ENCODE assay signal across 24 cellular contexts in genomic region chr10:13401142-13401541, GRCh38.
"Had no signal": no experiment of that assay in that cellular context is flagged by ENCODE, and none has a peak within 500 bp of the region (broad histone marks: within the 10 kb centered on the region; RNA-seq: fewer than 3 reads in every experiment).

No MANE protein-coding gene starts in this region.

- H3K27ac ChIP-seq: left lung, ovary, right atrium auricular region, right lobe of liver, suprapubic skin, thoracic aorta, tibial artery, upper lobe of right lung had no signal

- DNase-seq: hypothalamus; immature natural killer cell; kidney; left colon; left lung; mesendoderm; naive thymus-derived CD4-positive, alpha-beta T cell; ovary; right lobe of liver; stimulated activated CD4-positive, alpha-beta T cell treated with anti-CD3 and anti-CD28 coated beads, Interleukin-1b, Interleukin-23, amount 100 ng/mL, for 48 hours; stimulated activated CD4-positive, alpha-beta T cell treated with anti-CD3 and anti-CD28 coated beads, Interleukin-2, amount 100 ng/mL, for 48 hours; stimulated activated naive B cell treated with anti-CD40 and anti-IgM and Interleukin-4, amounts not matched to agents 10 μg/mL and 1 μg/mL and 100 μg/mL, for 72 hours; stimulated activated naive CD8-positive, alpha-beta T cell treated with anti-CD3 and anti-CD28 coated beads, Interleukin-15, Interleukin-2, amounts not matched to agents 100 U/mL and 50 U/mL, for 24 hours; tibial artery; trophoblast cell; upper lobe of right lung had no signal

- FAIRE-seq: islet of Langerhans, kidney, urothelium cell line had no signal

- H3K4me3 ChIP-seq: left lung, lung, ovary, right atrium auricular region, right lobe of liver, smooth muscle cell, suprapubic skin, thoracic aorta, tibial artery, upper lobe of right lung had no signal

- H3K4me1 ChIP-seq: left lung, right atrium auricular region, right lobe of liver, tibial artery, upper lobe of right lung had no signal

- H3K4me2 ChIP-seq: smooth muscle cell had no signal

- ATAC-seq: left lung; naive thymus-derived CD4-positive, alpha-beta T cell; natural killer cell treated with Interleukin-12 subunit alpha and Interleukin-12 subunit beta and Interleukin-15 and Interleukin-18, amount 100 ng/mL, for 72 hours; right lobe of liver; stimulated activated naive B cell treated with anti-CD40 and anti-IgM and Interleukin-4, amounts not matched to agents 10 μg/mL and 1 μg/mL and 100 μg/mL, for 72 hours; stimulated activated naive CD8-positive, alpha-beta T cell treated with anti-CD3 and anti-CD28 coated beads, Interleukin-15, Interleukin-2, amounts not matched to agents 100 U/mL and 50 U/mL, for 24 hours; upper lobe of right lung had no signal

- H3K9me3 ChIP-seq: ovary, right lobe of liver, suprapubic skin, thoracic aorta, upper lobe of right lung had no signal

- H3K27me3 ChIP-seq: left lung, ovary, right atrium auricular region, right lobe of liver, suprapubic skin, tibial artery, upper lobe of right lung had no signal

- H3K36me3 ChIP-seq: left lung, ovary, right atrium auricular region, right lobe of liver, suprapubic skin, thoracic aorta, tibial artery, upper lobe of right lung had no signal
